8 cellular contexts compared by ENCODE assay signal in genomic region chr22:26674211-26675190, GRCh38. TPM values are rescaled to one million over a fixed set of nuclear protein-coding genes. Genes with fewer than 3 reads are reported as not detected.
DNase-seq lines count a peak whose midpoint lies in the region; ATAC-seq lines count a peak whose summit lies in the region.

No MANE protein-coding gene starts in this region.

- H3K27me3 ChIP-seq in SJSA1 (replicated peaks), result no peaks in the 10 kb centered on the region

- H3K27ac ChIP-seq in SJSA1, result peak overlapping the region; percentile 97; the same call in 1 of the 2 replicates
- H3K27ac ChIP-seq in epithelial cell of prostate, result peak overlapping the region; percentile 100

- H3K4me1 ChIP-seq in SJSA1 (replicated peaks), result peaks cover 23% of the 10 kb centered on the region

- H3K4me1 Mint-ChIP-seq in stimulated activated effector memory CD8-positive, alpha-beta T cell treated with anti-CD3 and anti-CD28 coated beads, Interleukin-12 subunit alpha, Interleukin-12 subunit beta, amount 100 ng/mL, for 72 hours, result peaks cover 92% of the 10 kb centered on the region

- no peak overlapping the region for H3K4me3 ChIP-seq in SJSA1

- ATAC-seq in stimulated activated effector memory CD8-positive, alpha-beta T cell treated with anti-CD3 and anti-CD28 coated beads, Interleukin-12 subunit alpha, Interleukin-12 subunit beta, amount 100 ng/mL, for 72 hours, result no peak
- no peak for ATAC-seq in HG02981 (IDR thresholded peaks at IDR 0.05; ENCODE audit: unreplicated experiment)
- ATAC-seq in GM19455 (IDR thresholded peaks at IDR 0.05; ENCODE audit: unreplicated experiment), result no peak

- H3K9me3 ChIP-seq in SJSA1 (replicated peaks), result no peaks in the 10 kb centered on the region

- DNase-seq in NCI-H345 (lab: John Stamatoyannopoulos, UW) (peak; percentile 22), NCI-H345 treated with DMSO at 0.1 percent for 48 hours (lab: John Stamatoyannopoulos, UW; ENCODE audit: unreplicated experiment) (no peak), SJSA1 (ENCODE audit: low read depth in 1 of 2, low spot score in 2 of 2) (no peak), epithelial cell of prostate (ENCODE audit: low read depth, low spot score) (no peak), middle frontal gyrus (ENCODE audit: extremely low spot score, low spot score) (no peak)
- no peak for DNase-seq in stimulated activated effector memory CD8-positive, alpha-beta T cell treated with anti-CD3 and anti-CD28 coated beads, Interleukin-12 subunit alpha, Interleukin-12 subunit beta, amount 100 ng/mL, for 72 hours (ENCODE audit: low spot score in 2 of 2)

- peak overlapping the region; percentile 91 for H3K4me3 Mint-ChIP-seq in stimulated activated effector memory CD8-positive, alpha-beta T cell treated with anti-CD3 and anti-CD28 coated beads, Interleukin-12 subunit alpha, Interleukin-12 subunit beta, amount 100 ng/mL, for 72 hours

- H3K36me3 ChIP-seq in SJSA1, result no peaks in the 10 kb centered on the region

- no peaks in the 10 kb centered on the region for H3K9me3 Mint-ChIP-seq in stimulated activated effector memory CD8-positive, alpha-beta T cell treated with anti-CD3 and anti-CD28 coated beads, Interleukin-12 subunit alpha, Interleukin-12 subunit beta, amount 100 ng/mL, for 72 hours

- peak overlapping the region; percentile 98 for H3K27ac Mint-ChIP-seq in stimulated activated effector memory CD8-positive, alpha-beta T cell treated with anti-CD3 and anti-CD28 coated beads, Interleukin-12 subunit alpha, Interleukin-12 subunit beta, amount 100 ng/mL, for 72 hours

- peaks cover 56% of the 10 kb centered on the region for H3K36me3 Mint-ChIP-seq in stimulated activated effector memory CD8-positive, alpha-beta T cell treated with anti-CD3 and anti-CD28 coated beads, Interleukin-12 subunit alpha, Interleukin-12 subunit beta, amount 100 ng/mL, for 72 hours

RNA-seq across cellular contexts. Expression of gene MIAT, which starts 17.1 kb away (rescaled TPM):
- total RNA-seq in SJSA1 (2014; rRNA removed; shearing (Covaris generic)), result under 0.01 and 0.11 TPM in 2 replicates

RNA-seq across cellular contexts. Expression of gene CRYBA4, which starts 52.7 kb away (rescaled TPM):
- total RNA-seq in SJSA1 (2014; rRNA removed; shearing (Covaris generic)), result not detected in 2 replicates

RNA-seq across cellular contexts. Expression of gene CRYBB1, which starts 56.7 kb away (rescaled TPM):
- not detected in 2 replicates for total RNA-seq in SJSA1 (2014; rRNA removed; shearing (Covaris generic))
